15 cellular contexts compared by ENCODE assay signal in the genomic region with DNA sequence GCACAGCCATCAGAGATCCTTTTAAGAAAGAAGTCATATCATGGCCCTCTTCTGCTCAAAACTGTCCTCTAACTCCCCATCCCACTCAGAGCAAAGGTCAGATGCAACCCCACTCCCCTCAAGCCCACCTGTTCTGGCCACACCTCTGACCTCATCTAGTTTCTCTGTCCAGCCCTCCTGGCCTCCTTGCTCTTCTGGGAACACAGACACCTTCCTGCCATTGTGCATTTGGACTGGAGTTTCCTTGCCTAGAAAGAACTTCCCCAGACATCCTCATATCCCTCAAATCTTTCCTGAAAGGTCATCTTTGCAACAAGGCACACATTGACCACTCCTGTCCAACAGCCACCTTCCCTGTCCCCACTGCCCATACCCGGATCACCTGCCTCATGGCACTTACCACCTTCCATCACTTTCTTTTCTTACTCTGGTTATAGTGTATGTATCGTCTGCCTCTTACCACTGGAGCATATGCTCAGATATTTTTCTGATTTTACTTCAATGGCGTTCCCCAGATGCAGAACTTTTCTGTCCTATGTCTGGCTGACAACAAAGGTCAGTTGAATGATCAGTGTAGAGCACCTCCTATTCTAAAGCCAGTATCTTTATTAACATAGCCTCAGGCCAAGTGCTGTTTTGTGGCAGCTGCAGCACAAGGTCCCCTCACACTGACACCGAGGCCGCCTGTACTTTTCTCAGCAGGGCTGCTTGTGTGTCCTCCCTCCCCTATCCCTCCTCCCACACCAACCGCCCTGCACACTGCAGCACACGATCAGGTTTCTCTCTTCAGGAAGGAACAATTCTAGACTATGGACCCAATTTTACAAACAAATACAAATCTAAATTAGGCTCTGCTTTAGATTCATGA. TPM values are rescaled to one million over a fixed set of nuclear protein-coding genes. Genes with fewer than 3 reads are reported as not detected.
DNase-seq lines count a peak whose midpoint lies in the region; ATAC-seq, FAIRE-seq and TF ChIP-seq lines count a peak whose summit lies in the region.
"Had no signal": no experiment of that assay in that cellular context is flagged by ENCODE, and none has a peak within 500 bp of the region (broad histone marks: within the 10 kb centered on the region; RNA-seq: fewer than 3 reads in every experiment).

No MANE protein-coding gene starts in this region.

- H3K27ac Mint-ChIP-seq in activated B cell treated with CpG ODN at 0.5 μM for 24 hours, result peak overlapping the region; percentile 55
- H3K27ac Mint-ChIP-seq in dendritic cell treated with granulocyte-macrophage colony-stimulating factor and Interleukin-4, amounts not matched to agents 40 ng/mL and 50 ng/mL, for 4 days, result peak overlapping the region; percentile 3
- peak overlapping the region in 1 of 2 donors; percentile 99 for H3K27ac Mint-ChIP-seq in stimulated activated naive CD8-positive, alpha-beta T cell treated with anti-CD3 and anti-CD28 coated beads, Interleukin-15, amount 100 ng/mL, for 72 hours

- H3K4me3 Mint-ChIP-seq in activated B cell treated with CpG ODN at 0.5 μM for 24 hours, result peak overlapping the region; percentile 33
- H3K4me3 Mint-ChIP-seq in dendritic cell treated with granulocyte-macrophage colony-stimulating factor and Interleukin-4, amounts not matched to agents 40 ng/mL and 50 ng/mL, for 4 days, result no peak overlapping the region
- peak overlapping the region; percentile 92 to 99 for H3K4me3 Mint-ChIP-seq in stimulated activated naive CD8-positive, alpha-beta T cell treated with anti-CD3 and anti-CD28 coated beads, Interleukin-15, amount 100 ng/mL, for 72 hours

- no peak for ATAC-seq in HepG2
- ATAC-seq in right lobe of liver, result no peak
- ATAC-seq in activated B cell treated with CpG ODN at 0.5 μM for 24 hours (ENCODE audit: low read depth), result no peak
- ATAC-seq in stimulated activated naive CD8-positive, alpha-beta T cell treated with anti-CD3 and anti-CD28 coated beads, Interleukin-15, amount 100 ng/mL, for 72 hours, result no peak
- ATAC-seq in HG02610 (IDR thresholded peaks at IDR 0.05; ENCODE audit: unreplicated experiment), result no peak
- ATAC-seq: gastroesophageal sphincter, left cardiac atrium had no signal

- H3K36me3 ChIP-seq in HepG2 (replicated peaks in 1 of 2; ENCODE audit: control insufficient read depth in 1 of 2, insufficient read depth in 2 of 2, low read length in 2 of 2) (peaks cover 1 to 4% of the 10 kb centered on the region in 2 experiments; a peak in 1 of 5 replicates), right lobe of liver (peaks cover 0 to 3% (median 0%) of the 10 kb centered on the region in 4 donors), A673 (ENCODE audit: insufficient read depth, low read length, poor library complexity, severe bottlenecking) (peaks cover 8% of the 10 kb centered on the region)

- TF ChIP-seq CTCF in HepG2 (CRISPR knock-in tag; IDR thresholded peaks at IDR 0.05) (no peak), right lobe of liver (IDR thresholded peaks at IDR 0.05) (no peak), activated B cell treated with CpG ODN at 0.5 μM for 24 hours (IDR thresholded peaks at IDR 0.05) (no peak), A673 (conservative IDR thresholded peaks at IDR 0.05; ENCODE audit: low read depth, low read length) (no peak)

- H3K27me3 ChIP-seq in HepG2 (ENCODE audit: control insufficient read depth in 1 of 2, insufficient read depth in 2 of 2, low read length in 2 of 2), result no peaks in the 10 kb centered on the region; a peak in 2 of 5 replicates
- no peaks in the 10 kb centered on the region for H3K27me3 ChIP-seq in right lobe of liver
- no peaks in the 10 kb centered on the region for H3K27me3 ChIP-seq in A673 (replicated peaks; ENCODE audit: insufficient read depth, low read depth, low read length, poor library complexity)
- H3K27me3 ChIP-seq: gastroesophageal sphincter had no signal

- POLR2A ChIA-PET in HepG2 (lab: Yijun Ruan, JAX) (interaction anchor here (1.1 kb wide), 1 partner anchor 8 kb away, joined by 3 read pairs; no protein-coding TSS in a partner anchor), activated B cell treated with CpG ODN at 0.5 μM for 24 hours (lab: Charles Lee) (interaction anchor here (0.6 to 9.0 kb wide), 5 partner anchors 24 to 99 kb away, joined by 4 to 114 read pairs (median 19); no protein-coding TSS in a partner anchor), A673 (lab: Charles Lee; ENCODE audit: low non-redundant PET) (no interaction called here)

- TF ChIP-seq RAD21 in HepG2 (CRISPR knock-in tag; IDR thresholded peaks at IDR 0.05), result no peak

- no peak overlapping the region for H3K4me3 ChIP-seq in HepG2 (replicated peaks in 1 of 3; ENCODE audit: insufficient read depth in 1 of 3, low read depth in 2 of 3, low read length in 3 of 3)
- H3K4me3 ChIP-seq in right lobe of liver, result no peak overlapping the region
- no peak overlapping the region for H3K4me3 ChIP-seq in A673 (ENCODE audit: low read depth, low read length, poor library complexity, severe bottlenecking)
- H3K4me3 ChIP-seq: gastroesophageal sphincter had no signal

- no peak for FAIRE-seq in HepG2 (lab: Jason Lieb, UNC)

- CTCF ChIA-PET in HepG2 (lab: Yijun Ruan, JAX; ENCODE audit: low intra/inter-chr PET ratio, low total read pairs), result no interaction called here
- CTCF ChIA-PET in activated B cell treated with CpG ODN at 0.5 μM for 24 hours (lab: Charles Lee), result no interaction called here
- CTCF ChIA-PET in A673 (lab: Charles Lee), result no interaction called here

- H3K27ac ChIP-seq in HepG2 (ENCODE audit: extremely low read length, insufficient read depth, low read length), result no peak overlapping the region
- H3K27ac ChIP-seq in right lobe of liver, result no peak overlapping the region
- no peak overlapping the region for H3K27ac ChIP-seq in A673 (ENCODE audit: low read depth, low read length, poor library complexity, severe bottlenecking)
- H3K27ac ChIP-seq: gastroesophageal sphincter, WERI-Rb-1 had no signal

- BruUV-seq in HepG2 (replicated peaks; lab: Mats Ljungman, UMichigan) (no TSS peak), A673 (replicated peaks; lab: Mats Ljungman, UMichigan) (no TSS peak)

- 36% methylated on average over 7 of the region's 7 CpGs for WGBS in HepG2 (ENCODE audit: low lambda C conversion rate)
- 54% methylated on average over 6 of the region's 7 CpGs for WGBS in right lobe of liver (ENCODE audit: insufficient coverage, low coverage, low lambda C conversion rate, missing lambda C conversion rate)

- TF ChIP-seq POLR2A in HepG2 (IDR thresholded peaks at IDR 0.05; ENCODE audit: insufficient read depth in 1 of 2, low read depth in 2 of 2, low read length in 2 of 2), result no peak
- no peak for TF ChIP-seq POLR2A in right lobe of liver (IDR thresholded peaks at IDR 0.05)

- H3K36me3 Mint-ChIP-seq in activated B cell treated with CpG ODN at 0.5 μM for 24 hours (ENCODE audit: low read depth), result peaks cover 47% of the 10 kb centered on the region
- H3K36me3 Mint-ChIP-seq in dendritic cell treated with granulocyte-macrophage colony-stimulating factor and Interleukin-4, amounts not matched to agents 40 ng/mL and 50 ng/mL, for 4 days (ENCODE audit: low read depth), result peaks cover 42% of the 10 kb centered on the region

- in situ Hi-C loops in HepG2 (cut with HindIII; ENCODE audit: extremely low pct_ligation_motif_present, low pct_unique_long_range_greater_than_20kb) (loop anchor here (5.0 kb wide), 1 partner anchor 85 kb away; no protein-coding TSS in a partner anchor), ACHN (cut with HindIII; ENCODE audit: low pct_ligation_motif_present, low pct_unique_long_range_greater_than_20kb, low sequenced_read_pairs) (no loop called here)

- intact Hi-C loops in HepG2 (cut with micrococcal nuclease; ENCODE audit: unreplicated experiment) (loop anchor here (2.0 kb wide), 1 partner anchor 87 kb away; no protein-coding TSS in a partner anchor), right lobe of liver (cut with DNase I) (no loop called here), activated B cell treated with CpG ODN at 0.5 μM for 24 hours (cut with micrococcal nuclease) (no loop called here), A673 (cut with micrococcal nuclease; ENCODE audit: unreplicated experiment) (no loop called here)
- intact Hi-C loops in dendritic cell treated with granulocyte-macrophage colony-stimulating factor and Interleukin-4, amounts not matched to agents 40 ng/mL and 50 ng/mL, for 4 days (cut with micrococcal nuclease), result no loop called here

- TF ChIP-seq EP300 in HepG2 (IDR thresholded peaks at IDR 0.05; ENCODE audit: low read depth in 2 of 2, low read length in 2 of 2) (no peak), HepG2 (CRISPR knock-in tag; IDR thresholded peaks at IDR 0.05; ENCODE audit: borderline replicate concordance) (no peak)

- no peaks in the 10 kb centered on the region for H3K27me3 Mint-ChIP-seq in activated B cell treated with CpG ODN at 0.5 μM for 24 hours
- no peaks in the 10 kb centered on the region for H3K27me3 Mint-ChIP-seq in dendritic cell treated with granulocyte-macrophage colony-stimulating factor and Interleukin-4, amounts not matched to agents 40 ng/mL and 50 ng/mL, for 4 days
- H3K27me3 Mint-ChIP-seq in stimulated activated naive CD8-positive, alpha-beta T cell treated with anti-CD3 and anti-CD28 coated beads, Interleukin-15, amount 100 ng/mL, for 72 hours, result no peaks in the 10 kb centered on the region

- H3K9ac ChIP-seq in HepG2 (ENCODE audit: insufficient read depth, low read depth, low read length), result no peak overlapping the region

- peaks cover 51% of the 10 kb centered on the region for H3K4me1 Mint-ChIP-seq in activated B cell treated with CpG ODN at 0.5 μM for 24 hours
- peaks cover 43% of the 10 kb centered on the region for H3K4me1 Mint-ChIP-seq in dendritic cell treated with granulocyte-macrophage colony-stimulating factor and Interleukin-4, amounts not matched to agents 40 ng/mL and 50 ng/mL, for 4 days (ENCODE audit: low read depth)
- H3K4me1 Mint-ChIP-seq in stimulated activated naive CD8-positive, alpha-beta T cell treated with anti-CD3 and anti-CD28 coated beads, Interleukin-15, amount 100 ng/mL, for 72 hours, result peaks cover 50% of the 10 kb centered on the region

- H4K20me1 ChIP-seq in HepG2 (ENCODE audit: insufficient read depth, low read length), result no peaks in the 10 kb centered on the region

- H3K4me1 ChIP-seq in HepG2 (ENCODE audit: insufficient read depth, low read length) (peaks cover 2% of the 10 kb centered on the region), right lobe of liver (no peaks in the 10 kb centered on the region), A673 (ENCODE audit: insufficient read depth, low read length, poor library complexity, severe bottlenecking) (peaks cover 8% of the 10 kb centered on the region)

- H3K9me3 Mint-ChIP-seq in activated B cell treated with CpG ODN at 0.5 μM for 24 hours, result peaks cover 13% of the 10 kb centered on the region
- peaks cover 10% of the 10 kb centered on the region for H3K9me3 Mint-ChIP-seq in dendritic cell treated with granulocyte-macrophage colony-stimulating factor and Interleukin-4, amounts not matched to agents 40 ng/mL and 50 ng/mL, for 4 days
- H3K9me3 Mint-ChIP-seq in stimulated activated naive CD8-positive, alpha-beta T cell treated with anti-CD3 and anti-CD28 coated beads, Interleukin-15, amount 100 ng/mL, for 72 hours, result peaks cover 0 to 8% of the 10 kb centered on the region in 2 donors

- H3K79me2 ChIP-seq in HepG2 (ENCODE audit: insufficient read depth, low read length), result no peaks in the 10 kb centered on the region

- H3K4me2 ChIP-seq in HepG2 (ENCODE audit: low read depth, low read length), result no peak overlapping the region

- H3K9me3 ChIP-seq in HepG2 (ENCODE audit: low read length) (no peaks in the 10 kb centered on the region), right lobe of liver (no peaks in the 10 kb centered on the region), A673 (ENCODE audit: low read depth, low read length, poor library complexity, severe bottlenecking) (peaks cover 10% of the 10 kb centered on the region)

- DNase-seq in HepG2 (ENCODE audit: low spot score) (no peak), right lobe of liver (no peak), activated B cell treated with CpG ODN at 0.5 μM for 24 hours (no peak), ACHN (no peak), A673 (ENCODE audit: low spot score) (no peak)
- peak in 1 of 2 donors; percentile 36 for DNase-seq in stimulated activated naive CD8-positive, alpha-beta T cell treated with anti-CD3 and anti-CD28 coated beads, Interleukin-15, amount 100 ng/mL, for 72 hours
- DNase-seq: AML-193, GF-D8, left cardiac atrium, MM.1S, SHP77 treated with DMSO at 0.1 percent for 48 hours, WERI-Rb-1 had no signal

- no peak overlapping the region for H2AFZ ChIP-seq in HepG2 (ENCODE audit: low read length)

RNA-seq across cellular contexts. Expression of gene HLA-C, which starts 4.2 kb away (rescaled TPM):
- total RNA-seq in HepG2 (2016; rRNA removed; fragmentation: Illumina TruSeq; extraction: Trizol) (31.5 and 77.1 TPM in 2 replicates), right lobe of liver (100 to 1,000 TPM; 245 to 565 (median 439) TPM), activated B cell treated with CpG ODN at 0.5 μM for 24 hours (762 and 793 TPM in 2 replicates), A673 (2021) (121 and 134 TPM in 2 replicates)
- total RNA-seq in HepG2 (2016; cell fraction: cytosol; rRNA removed; fragmentation: Illumina TruSeq; extraction: Trizol; ENCODE audit: low read depth), result 11.1 and 11.4 TPM in 2 replicates
- 29.3 and 79.5 TPM in 2 replicates for total RNA-seq in HepG2 (2016; cell fraction: insoluble cytoplasmic fraction; rRNA removed; fragmentation: Illumina TruSeq; extraction: Trizol)
- 16.7 and 18.2 TPM in 2 replicates for total RNA-seq in HepG2 (2016; cell fraction: membrane; rRNA removed; fragmentation: Illumina TruSeq; extraction: Trizol)
- 75.7 and 83.6 TPM in 2 replicates for total RNA-seq in HepG2 (2016; cell fraction: nucleus; rRNA removed; fragmentation: Illumina TruSeq; extraction: Trizol)
- polyA plus RNA-seq in HepG2 (2011; rRNA removed), result 155 and 225 TPM in 2 replicates
- 132 and 177 TPM in 2 replicates for polyA plus RNA-seq in HepG2 (2011; cell fraction: cytosol; rRNA removed)
- 166 and 204 TPM in 2 replicates for polyA plus RNA-seq in HepG2 (2011; cell fraction: nucleus; rRNA removed)
- 152 and 161 TPM in 2 replicates for polyA plus RNA-seq in HepG2 (2012)
- 19.1 and 20.4 TPM in 2 replicates for polyA plus RNA-seq in HepG2 (2016; cell fraction: cytosol; fragmentation: Illumina TruSeq; extraction: Trizol; ENCODE audit: low read depth)
- polyA plus RNA-seq in HepG2 (2016; cell fraction: insoluble cytoplasmic fraction; fragmentation: Illumina TruSeq; extraction: Trizol; ENCODE audit: low read depth), result 51.5 and 53.3 TPM in 2 replicates
- polyA plus RNA-seq in HepG2 (2016; cell fraction: membrane; fragmentation: Illumina TruSeq; extraction: Trizol; ENCODE audit: low read depth), result 19.8 and 20.8 TPM in 2 replicates
- 190 and 201 TPM in 2 replicates for polyA plus RNA-seq in HepG2 (2016; cell fraction: nucleus; fragmentation: Illumina TruSeq; extraction: Trizol; ENCODE audit: insufficient read depth, low read depth)
- polyA minus RNA-seq in HepG2 (2011; rRNA and poly(A)+ RNA removed; ENCODE audit: low replicate concordance), result 121 and 159 TPM in 2 replicates
- polyA minus RNA-seq in HepG2 (2011; cell fraction: cytosol; rRNA and poly(A)+ RNA removed), result 53.4 and 67.8 TPM in 2 replicates
- 20.1 and 26.0 TPM in 2 replicates for polyA minus RNA-seq in HepG2 (2011; cell fraction: nucleus; rRNA and poly(A)+ RNA removed)
